ENCODE assay signal across 15 cellular contexts in genomic region chr3:177800565-177800964, GRCh38.
DNase-seq lines count a peak whose midpoint lies in the region; ATAC-seq and TF ChIP-seq lines count a peak whose summit lies in the region.
"Had no signal": no experiment of that assay in that cellular context is flagged by ENCODE, and none has a peak within 500 bp of the region (broad histone marks: within the 10 kb centered on the region; RNA-seq: fewer than 3 reads in every experiment).

No MANE protein-coding gene starts in this region.

- no peaks in the 10 kb centered on the region for H3K9me3 Mint-ChIP-seq in HFFc6
- H3K9me3 Mint-ChIP-seq in activated T-helper 17 cell treated with anti-CD3 and anti-CD28 coated beads, Interleukin-2, amount 50 U/mL, for 72 hours, result no peaks in the 10 kb centered on the region

- H3K27me3 Mint-ChIP-seq in HFFc6 (ENCODE audit: insufficient read depth), result no peaks in the 10 kb centered on the region
- H3K27me3 Mint-ChIP-seq in activated T-helper 17 cell treated with anti-CD3 and anti-CD28 coated beads, Interleukin-2, amount 50 U/mL, for 72 hours, result peaks cover 3% of the 10 kb centered on the region

- H3F3A ChIP-seq in SK-N-SH (replicated peaks; ENCODE audit: insufficient read depth), result peaks cover 16% of the 10 kb centered on the region

- no peaks in the 10 kb centered on the region for H4K20me1 ChIP-seq in SK-N-SH (ENCODE audit: insufficient read depth)

- no peak for DNase-seq in SK-N-SH
- peak; percentile 64 for DNase-seq in HFFc6
- DNase-seq in H4 (ENCODE audit: low spot score), result no peak
- DNase-seq: 8988T, C1 segment of cervical spinal cord, GDM1, NCI-H1092, NCI-H2227 treated with DMSO at 0.1 percent for 48 hours, NCI-H526 had no signal

- peaks cover 73% of the 10 kb centered on the region for H3K4me1 Mint-ChIP-seq in HFFc6 (ENCODE audit: low read depth)
- H3K4me1 Mint-ChIP-seq in activated T-helper 17 cell treated with anti-CD3 and anti-CD28 coated beads, Interleukin-2, amount 50 U/mL, for 72 hours, result no peaks in the 10 kb centered on the region

- H3K4me1 ChIP-seq in SK-N-SH (ENCODE audit: control insufficient read depth in 1 of 2, insufficient read depth in 2 of 2, low read depth in 1 of 2, low read length in 1 of 2) (no peaks in the 10 kb centered on the region; a peak in 2 of 4 replicates), parathyroid adenoma (peaks cover 61% of the 10 kb centered on the region)

- no peaks in the 10 kb centered on the region for H3K79me2 ChIP-seq in SK-N-SH (ENCODE audit: insufficient read depth)
- no peaks in the 10 kb centered on the region for H3K79me2 ChIP-seq in parathyroid adenoma

- peak overlapping the region; percentile 61 for H3K4me3 Mint-ChIP-seq in HFFc6
- H3K4me3 Mint-ChIP-seq in activated T-helper 17 cell treated with anti-CD3 and anti-CD28 coated beads, Interleukin-2, amount 50 U/mL, for 72 hours, result no peak overlapping the region

- POLR2A ChIA-PET in SK-N-SH (lab: Yijun Ruan, JAX), result no interaction called here

- H3K27ac ChIP-seq in SK-N-SH (ENCODE audit: low read depth in 2 of 2, low read length in 1 of 2), result peak overlapping the region in 1 of 2 experiments; percentile 62; a peak in 2 of 4 replicates
- peak overlapping the region; percentile 96 for H3K27ac ChIP-seq in parathyroid adenoma
- H3K27ac ChIP-seq: SJSA1 had no signal

- H3K36me3 ChIP-seq in SK-N-SH (replicated peaks in 1 of 2; ENCODE audit: control insufficient read depth in 1 of 2, insufficient read depth in 2 of 2, low read length in 1 of 2) (no peaks in the 10 kb centered on the region), parathyroid adenoma (ENCODE audit: control insufficient read depth, insufficient read depth, low read length) (no peaks in the 10 kb centered on the region)
- H3K36me3 ChIP-seq: SJSA1 had no signal

- no peaks in the 10 kb centered on the region for H3K9me3 ChIP-seq in SK-N-SH
- peaks cover 1% of the 10 kb centered on the region for H3K9me3 ChIP-seq in parathyroid adenoma (ENCODE audit: control insufficient read depth, low read length)
- H3K9me3 ChIP-seq: SJSA1 had no signal

- ATAC-seq in SK-N-SH treated with all-trans-retinoic acid at 6 μM for 48 hours, result no peak; the same call in 2 of the 3 replicates
- peak; percentile 14 for ATAC-seq in activated T-helper 17 cell treated with anti-CD3 and anti-CD28 coated beads, Interleukin-2, amount 50 U/mL, for 72 hours (replicated peaks)
- ATAC-seq in HG02623 (IDR thresholded peaks at IDR 0.05; ENCODE audit: unreplicated experiment), result no peak
- ATAC-seq in GM19035 (IDR thresholded peaks at IDR 0.05; ENCODE audit: unreplicated experiment), result no peak

- no peak for TF ChIP-seq RAD21 in SK-N-SH (IDR thresholded peaks at IDR 0.05; ENCODE audit: low read length)

- H3K27me3 ChIP-seq in SK-N-SH (ENCODE audit: insufficient read depth) (no peaks in the 10 kb centered on the region), parathyroid adenoma (ENCODE audit: control insufficient read depth, insufficient read depth, low read length) (no peaks in the 10 kb centered on the region)
- H3K27me3 ChIP-seq: SJSA1 had no signal

- H2AFZ ChIP-seq in SK-N-SH (ENCODE audit: low read depth) (no peak overlapping the region), parathyroid adenoma (no peak overlapping the region)

- TF ChIP-seq CTCF in SK-N-SH (IDR thresholded peaks at IDR 0.05), result no peak
- no peak for TF ChIP-seq CTCF in HFFc6 (IDR thresholded peaks at IDR 0.05)
- no peak for TF ChIP-seq CTCF in parathyroid adenoma (IDR thresholded peaks at IDR 0.05)

- peaks cover 7% of the 10 kb centered on the region for H3K36me3 Mint-ChIP-seq in HFFc6 (ENCODE audit: low read depth)
- no peaks in the 10 kb centered on the region for H3K36me3 Mint-ChIP-seq in activated T-helper 17 cell treated with anti-CD3 and anti-CD28 coated beads, Interleukin-2, amount 50 U/mL, for 72 hours (ENCODE audit: low read depth)

- H3K4me2 ChIP-seq in SK-N-SH, result no peak overlapping the region
- no peak overlapping the region for H3K4me2 ChIP-seq in parathyroid adenoma (ENCODE audit: low read length)

- 0 out of 4 replicates have a peak, but pooled peaks of 1 of the 2 experiments have one; percentile 44 for TF ChIP-seq EP300 in SK-N-SH (IDR thresholded peaks at IDR 0.05; ENCODE audit: borderline replicate concordance in 1 of 2, low read depth in 1 of 2, low read length in 1 of 2)

- peak overlapping the region; percentile 93 for H3K27ac Mint-ChIP-seq in HFFc6
- no peak overlapping the region for H3K27ac Mint-ChIP-seq in activated T-helper 17 cell treated with anti-CD3 and anti-CD28 coated beads, Interleukin-2, amount 50 U/mL, for 72 hours

- no peaks in the 10 kb centered on the region for H3K9me2 ChIP-seq in SK-N-SH

- H3K9ac ChIP-seq in SK-N-SH, result no peak overlapping the region
- no peak overlapping the region for H3K9ac ChIP-seq in parathyroid adenoma

- CTCF ChIA-PET in SK-N-SH (lab: Yijun Ruan, JAX), result no interaction called here

- H3K4me3 ChIP-seq in SK-N-SH (ENCODE audit: low read depth in 2 of 2, low read length in 1 of 2) (no peak overlapping the region), parathyroid adenoma (ENCODE audit: low read depth, low read length) (no peak overlapping the region)
- H3K4me3 ChIP-seq: SJSA1 had no signal

- WGBS in SK-N-SH (ENCODE audit: low lambda C conversion rate), result 66% methylated on average over 3 of the region's 3 CpGs

TF ChIP-seq in SK-N-SH, 30 proteins besides CTCF, POLR2A, EP300 and RAD21:
- TF ChIP-seq FOXM1 (IDR thresholded peaks at IDR 0.05; ENCODE audit: low read depth), result 0 out of 2 replicates have a peak, but pooled peaks have one; percentile 39
- peak; percentile 25; the same call in 1 of the 2 replicates for TF ChIP-seq FOSL2 (IDR thresholded peaks at IDR 0.05; ENCODE audit: borderline replicate concordance, low read depth)
- TF ChIP-seq RFX5 (IDR thresholded peaks at IDR 0.05; ENCODE audit: low read length), result no peak
- TF ChIP-seq NFIC (IDR thresholded peaks at IDR 0.05; ENCODE audit: borderline replicate concordance), result peak; percentile 52
- TF ChIP-seq JUND (IDR thresholded peaks at IDR 0.05), result no peak
- TF ChIP-seq, protein P1, sequence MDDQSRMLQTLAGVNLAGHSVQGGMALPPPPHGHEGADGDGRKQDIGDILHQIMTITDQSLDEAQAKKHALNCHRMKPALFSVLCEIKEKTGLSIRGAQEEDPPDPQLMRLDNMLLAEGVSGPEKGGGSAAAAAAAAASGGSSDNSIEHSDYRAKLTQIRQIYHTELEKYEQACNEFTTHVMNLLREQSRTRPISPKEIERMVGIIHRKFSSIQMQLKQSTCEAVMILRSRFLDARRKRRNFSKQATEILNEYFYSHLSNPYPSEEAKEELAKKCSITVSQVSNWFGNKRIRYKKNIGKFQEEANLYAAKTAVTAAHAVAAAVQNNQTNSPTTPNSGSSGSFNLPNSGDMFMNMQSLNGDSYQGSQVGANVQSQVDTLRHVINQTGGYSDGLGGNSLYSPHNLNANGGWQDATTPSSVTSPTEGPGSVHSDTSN (IDR thresholded peaks at IDR 0.05), result peak; percentile 41; the same call in 1 of the 2 replicates
- no peak for TF ChIP-seq MAX (IDR thresholded peaks at IDR 0.05; ENCODE audit: low read depth)

TF ChIP-seq in SK-N-SH treated with all-trans-retinoic acid at 6 μM for 48 hours, 23 proteins besides CTCF, POLR2A, EP300 and RAD21:
- TF ChIP-seq ISL1 (CRISPR knock-in tag; IDR thresholded peaks at IDR 0.05) (no peak), PPARA (CRISPR knock-in tag; IDR thresholded peaks at IDR 0.05; ENCODE audit: borderline replicate concordance) (no peak), CSRNP3 (CRISPR knock-in tag; IDR thresholded peaks at IDR 0.05) (no peak), OSR1 (CRISPR knock-in tag; IDR thresholded peaks at IDR 0.05) (no peak), GLIS3 (CRISPR knock-in tag; IDR thresholded peaks at IDR 0.05) (no peak), ESRRG (CRISPR knock-in tag; IDR thresholded peaks at IDR 0.05) (no peak), ARNTL (CRISPR knock-in tag; IDR thresholded peaks at IDR 0.05; ENCODE audit: borderline replicate concordance, low read depth) (no peak), ZNF565 (CRISPR knock-in tag; conservative IDR thresholded peaks at IDR 0.05; ENCODE audit: low read depth) (no peak)
- TF ChIP-seq, protein P2, sequence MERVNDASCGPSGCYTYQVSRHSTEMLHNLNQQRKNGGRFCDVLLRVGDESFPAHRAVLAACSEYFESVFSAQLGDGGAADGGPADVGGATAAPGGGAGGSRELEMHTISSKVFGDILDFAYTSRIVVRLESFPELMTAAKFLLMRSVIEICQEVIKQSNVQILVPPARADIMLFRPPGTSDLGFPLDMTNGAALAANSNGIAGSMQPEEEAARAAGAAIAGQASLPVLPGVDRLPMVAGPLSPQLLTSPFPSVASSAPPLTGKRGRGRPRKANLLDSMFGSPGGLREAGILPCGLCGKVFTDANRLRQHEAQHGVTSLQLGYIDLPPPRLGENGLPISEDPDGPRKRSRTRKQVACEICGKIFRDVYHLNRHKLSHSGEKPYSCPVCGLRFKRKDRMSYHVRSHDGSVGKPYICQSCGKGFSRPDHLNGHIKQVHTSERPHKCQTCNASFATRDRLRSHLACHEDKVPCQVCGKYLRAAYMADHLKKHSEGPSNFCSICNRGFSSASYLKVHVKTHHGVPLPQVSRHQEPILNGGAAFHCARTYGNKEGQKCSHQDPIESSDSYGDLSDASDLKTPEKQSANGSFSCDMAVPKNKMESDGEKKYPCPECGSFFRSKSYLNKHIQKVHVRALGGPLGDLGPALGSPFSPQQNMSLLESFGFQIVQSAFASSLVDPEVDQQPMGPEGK (CRISPR knock-in tag; IDR thresholded peaks at IDR 0.05; ENCODE audit: borderline replicate concordance), result no peak
